ENCODE assay signal across 9 cellular contexts in the genomic region with DNA sequence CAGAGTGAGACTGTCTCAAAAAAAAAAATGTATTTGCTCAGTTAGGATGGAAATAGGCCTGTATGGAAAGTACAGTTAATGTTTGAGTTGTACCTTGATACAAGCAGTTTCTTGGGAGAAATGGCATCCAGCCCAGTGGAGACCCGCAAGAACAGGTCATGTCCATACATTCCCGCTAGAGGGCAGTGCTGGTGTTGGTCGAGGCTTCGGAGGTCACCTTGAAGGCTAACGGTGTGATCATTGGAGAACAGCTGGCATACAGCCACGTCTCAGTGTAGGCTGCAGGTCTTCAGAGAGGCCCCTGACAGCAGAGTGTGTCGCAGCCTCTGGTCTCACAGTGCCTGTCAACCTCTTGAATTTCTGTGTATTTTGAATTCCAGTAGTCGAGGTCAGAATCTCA. TPM values are rescaled to one million over a fixed set of nuclear protein-coding genes. Genes with fewer than 3 reads are reported as not detected.
DNase-seq lines count a peak whose midpoint lies in the region; ATAC-seq, FAIRE-seq and TF ChIP-seq lines count a peak whose summit lies in the region.
"Had no signal": no experiment of that assay in that cellular context is flagged by ENCODE, and none has a peak within 500 bp of the region (broad histone marks: within the 10 kb centered on the region; RNA-seq: fewer than 3 reads in every experiment).

No MANE protein-coding gene starts in this region.

- no peak overlapping the region for H3K4me3 Mint-ChIP-seq in CD4-positive, CD25-positive, alpha-beta regulatory T cell

- TF ChIP-seq CTCF in cardiac fibroblast (IDR thresholded peaks at IDR 0.05; ENCODE audit: low read depth, low read length) = peak; percentile 37

- H3K9me3 ChIP-seq in CD4-positive, CD25-positive, alpha-beta regulatory T cell (ENCODE audit: control insufficient read depth in 2 of 2, low read length in 2 of 2) = peaks cover 2 to 8% of the 10 kb centered on the region in 2 experiments

- H3K36me3 Mint-ChIP-seq in CD4-positive, CD25-positive, alpha-beta regulatory T cell = peaks cover 4% of the 10 kb centered on the region

- no peak overlapping the region for H3K27ac ChIP-seq in CD4-positive, CD25-positive, alpha-beta regulatory T cell (ENCODE audit: insufficient read depth, low read length, poor library complexity, severe bottlenecking)
- H3K27ac ChIP-seq: HL-60 had no signal

- H3K9me3 Mint-ChIP-seq in CD4-positive, CD25-positive, alpha-beta regulatory T cell = peaks cover 0 to 18% (median 2%) of the 10 kb centered on the region in 7 donors

- FAIRE-seq in HTR-8/SVneo (lab: Jason Lieb, UNC) = peak; percentile 85

- H3K27ac Mint-ChIP-seq in CD4-positive, CD25-positive, alpha-beta regulatory T cell = no peak overlapping the region

- no peaks in the 10 kb centered on the region for H3K27me3 Mint-ChIP-seq in CD4-positive, CD25-positive, alpha-beta regulatory T cell

- H3K36me3 ChIP-seq in CD4-positive, CD25-positive, alpha-beta regulatory T cell (ENCODE audit: control insufficient read depth, insufficient read depth, low read length) = no peaks in the 10 kb centered on the region

- no peaks in the 10 kb centered on the region for H3K4me1 ChIP-seq in CD4-positive, CD25-positive, alpha-beta regulatory T cell (ENCODE audit: control insufficient read depth, insufficient read depth, low read length, poor library complexity, severe bottlenecking)

- DNase-seq in CD4-positive, CD25-positive, alpha-beta regulatory T cell = peak; percentile 4 to 58 (median 40)
- DNase-seq in HTR-8/SVneo (ENCODE audit: insufficient read length, low spot score) (peak; percentile 41), T-helper 22 cell (ENCODE audit: low read depth) (peak; percentile 4), cardiac fibroblast (ENCODE audit: low read depth in 2 of 2) (peak; percentile 11 to 51), medulla oblongata (ENCODE audit: extremely low spot score) (peak; percentile 62)
- peak; percentile 27 for DNase-seq in stimulated activated naive CD4-positive, alpha-beta T cell treated with Interleukin-2 at 50 U/mL for 16 hours (lab: John Stamatoyannopoulos, UW)

- ATAC-seq in CD4-positive, CD25-positive, alpha-beta regulatory T cell (ENCODE audit: low read depth in 2 of 2) = peak; percentile 34 to 62
- no peak for ATAC-seq in HG02840 (IDR thresholded peaks at IDR 0.05; ENCODE audit: low FRiP score, unreplicated experiment)
- ATAC-seq in GM18502 (IDR thresholded peaks at IDR 0.05; ENCODE audit: poor library complexity, unreplicated experiment) = no peak

- H3K4me1 Mint-ChIP-seq in CD4-positive, CD25-positive, alpha-beta regulatory T cell = peaks cover 0 to 4% (median 2%) of the 10 kb centered on the region in 4 donors

- H3K27me3 ChIP-seq in CD4-positive, CD25-positive, alpha-beta regulatory T cell (ENCODE audit: control insufficient read depth, insufficient read depth, low read length) = no peaks in the 10 kb centered on the region

- H3K4me3 ChIP-seq in CD4-positive, CD25-positive, alpha-beta regulatory T cell (ENCODE audit: low read depth, low read length) = no peak overlapping the region
- H3K4me3 ChIP-seq in cardiac fibroblast (replicated peaks in 1 of 2; ENCODE audit: low read depth in 2 of 2, low read length in 2 of 2) = no peak overlapping the region

RNA-seq across cellular contexts. Expression of gene ZNF610, which starts 7.5 kb away (rescaled TPM):
- total RNA-seq in CD4-positive, CD25-positive, alpha-beta regulatory T cell = 0.67 TPM
- polyA plus RNA-seq in CD4-positive, CD25-positive, alpha-beta regulatory T cell = 1 to 10 TPM in 2 of 4 donors, under 1 TPM in 1, not detected in 1; 0.37 to 3.6 (median 3.0) TPM

RNA-seq across cellular contexts. Expression of gene ZNF880, which starts 26.2 kb away (rescaled TPM):
- 17.9 TPM for total RNA-seq in CD4-positive, CD25-positive, alpha-beta regulatory T cell
- polyA plus RNA-seq in CD4-positive, CD25-positive, alpha-beta regulatory T cell = 10 to 100 TPM; 26.4 to 34.3 (median 28.1) TPM

RNA-seq across cellular contexts. Expression of gene ZNF480, which starts 46.6 kb away (rescaled TPM):
- 7.0 TPM for total RNA-seq in CD4-positive, CD25-positive, alpha-beta regulatory T cell
- 10 to 100 TPM; 14.1 to 20.5 (median 16.1) TPM for polyA plus RNA-seq in CD4-positive, CD25-positive, alpha-beta regulatory T cell

RNA-seq across cellular contexts. Expression of gene ZNF528, which starts 54.1 kb away (rescaled TPM):
- 19.0 TPM for total RNA-seq in CD4-positive, CD25-positive, alpha-beta regulatory T cell
- polyA plus RNA-seq in CD4-positive, CD25-positive, alpha-beta regulatory T cell = 1 to 10 TPM; 7.1 to 9.4 (median 8.6) TPM

Comparison
In these comparisons a context has a peak if more than half of its experiments do, and no peak if none do; other contexts are left out.
1. ATAC-seq: peak in CD4-positive, CD25-positive, alpha-beta regulatory T cell (2 of 2); none in HG02840 (single experiment) and GM18502 (single experiment).
2. DNase-seq: peak in every context shown above with its lines; median percentile 62 in medulla oblongata; 41 in HTR-8/SVneo; 40 in CD4-positive, CD25-positive, alpha-beta regulatory T cell; 31 in cardiac fibroblast; 27 in stimulated activated naive CD4-positive, alpha-beta T cell treated with Interleukin-2 at 50 U/mL for 16 hours; 4 in T-helper 22 cell.